8 cellular contexts compared by ENCODE assay signal in the genomic region with DNA sequence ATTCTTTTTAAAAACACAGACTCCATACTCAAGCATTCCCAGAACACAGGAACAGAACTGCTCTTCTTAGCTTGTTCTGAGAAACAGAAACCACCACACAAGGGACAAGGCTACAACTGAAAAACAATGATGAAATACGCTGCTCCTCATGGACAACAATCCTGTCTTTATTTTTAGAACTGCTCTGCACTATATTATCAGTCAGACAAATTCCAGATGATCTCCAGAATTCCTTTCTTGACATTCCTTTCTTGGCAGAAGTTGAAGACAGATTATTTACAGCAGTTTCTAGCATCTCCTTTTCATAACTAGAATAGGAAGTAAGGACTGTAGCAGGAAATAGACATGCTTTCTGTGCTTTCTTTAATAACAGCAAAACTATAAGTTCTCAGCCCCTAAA. TPM values are rescaled to one million over a fixed set of nuclear protein-coding genes. Genes with fewer than 3 reads are reported as not detected.
DNase-seq lines count a peak whose midpoint lies in the region; ATAC-seq and TF ChIP-seq lines count a peak whose summit lies in the region.

No MANE protein-coding gene starts in this region.

- H3K9me2 ChIP-seq in SK-N-SH = no peaks in the 10 kb centered on the region

- no peaks in the 10 kb centered on the region for H4K20me1 ChIP-seq in SK-N-SH (ENCODE audit: insufficient read depth)
- H4K20me1 ChIP-seq in fibroblast of lung (ENCODE audit: control insufficient read depth, extremely low read depth, insufficient read depth, low read length) = no peaks in the 10 kb centered on the region

- H3K4me2 ChIP-seq in SK-N-SH (peak overlapping the region; percentile 61), fibroblast of lung (ENCODE audit: extremely low read depth, insufficient read depth, low read length) (peak overlapping the region; percentile 65)

- H3K36me3 ChIP-seq in SK-N-SH (replicated peaks in 1 of 2; ENCODE audit: control insufficient read depth in 1 of 2, insufficient read depth in 2 of 2, low read length in 1 of 2) (peaks cover 42 to 73% of the 10 kb centered on the region in 2 experiments), fibroblast of lung (ENCODE audit: control insufficient read depth, insufficient read depth, low read length) (peaks cover 2% of the 10 kb centered on the region), prostate gland (no peaks in the 10 kb centered on the region)

- H2AFZ ChIP-seq in SK-N-SH (ENCODE audit: low read depth) (no peak overlapping the region), fibroblast of lung (ENCODE audit: low read length) (no peak overlapping the region)

- no peaks in the 10 kb centered on the region for H3K27me3 ChIP-seq in SK-N-SH (ENCODE audit: insufficient read depth)
- H3K27me3 ChIP-seq in fibroblast of lung (ENCODE audit: control insufficient read depth, insufficient read depth, low read length) = no peaks in the 10 kb centered on the region
- no peaks in the 10 kb centered on the region for H3K27me3 ChIP-seq in prostate gland (replicated peaks; ENCODE audit: insufficient read depth)

- H3K4me3 ChIP-seq in SK-N-SH (ENCODE audit: low read depth in 2 of 2, low read length in 1 of 2) = no peak overlapping the region; a peak in 1 of 4 replicates
- peak overlapping the region in 2 of 4 experiments; percentile 2 to 15 for H3K4me3 ChIP-seq in fibroblast of lung (replicated peaks in 1 of 4; ENCODE audit: control extremely low read depth in 1 of 4, insufficient read depth in 1 of 4, low read depth in 3 of 4, low read length in 4 of 4)
- H3K4me3 ChIP-seq in prostate gland = no peak overlapping the region

- peak; percentile 61 for DNase-seq in EL
- DNase-seq in SK-N-SH = no peak
- DNase-seq in fibroblast of lung (ENCODE audit: low read depth in 2 of 2) = peak; percentile 79 to 84
- no peak for DNase-seq in prostate gland (ENCODE audit: low spot score)
- no peak for DNase-seq in RPMI8226
- no peak for DNase-seq in T1000 (lab: John Stamatoyannopoulos, UW)

- no peak for ATAC-seq in GM18861 (IDR thresholded peaks at IDR 0.05; ENCODE audit: unreplicated experiment)
- no peak for ATAC-seq in GM18870 (IDR thresholded peaks at IDR 0.05; ENCODE audit: unreplicated experiment)

- peaks cover 40% of the 10 kb centered on the region for H3F3A ChIP-seq in SK-N-SH (replicated peaks; ENCODE audit: insufficient read depth)

- 24% methylated on average over 1 of the region's 1 CpG for WGBS in SK-N-SH (ENCODE audit: low lambda C conversion rate)
- WGBS in prostate gland = 58% methylated on average over 1 of the region's 1 CpG

- H3K9me3 ChIP-seq in SK-N-SH = no peaks in the 10 kb centered on the region
- no peaks in the 10 kb centered on the region for H3K9me3 ChIP-seq in fibroblast of lung (ENCODE audit: control insufficient read depth, insufficient read depth, low read depth, low read length)
- H3K9me3 ChIP-seq in prostate gland = no peaks in the 10 kb centered on the region

- no peak for TF ChIP-seq POLR2A in prostate gland (IDR thresholded peaks at IDR 0.05)

- POLR2A ChIA-PET in SK-N-SH (lab: Yijun Ruan, JAX) = no interaction called here

- H3K79me2 ChIP-seq in SK-N-SH (ENCODE audit: insufficient read depth) (peaks cover 74% of the 10 kb centered on the region), fibroblast of lung (ENCODE audit: control insufficient read depth, insufficient read depth, low read length) (peaks cover 6% of the 10 kb centered on the region)

- TF ChIP-seq RAD21 in SK-N-SH (IDR thresholded peaks at IDR 0.05; ENCODE audit: low read length) = no peak

- CTCF ChIA-PET in SK-N-SH (lab: Yijun Ruan, JAX) = no interaction called here

- peak overlapping the region; percentile 88 to 91; a peak in 3 of 4 replicates for H3K27ac ChIP-seq in SK-N-SH (ENCODE audit: low read depth in 2 of 2, low read length in 1 of 2)
- H3K27ac ChIP-seq in fibroblast of lung (ENCODE audit: insufficient read depth, low read length) = peak overlapping the region; percentile 48
- peak overlapping the region; percentile 43 to 55 for H3K27ac ChIP-seq in prostate gland

- TF ChIP-seq CTCF in SK-N-SH (IDR thresholded peaks at IDR 0.05) (no peak), fibroblast of lung (conservative IDR thresholded peaks at IDR 0.05 in 1 of 2, IDR thresholded peaks at IDR 0.05 in 1 of 2; ENCODE audit: low read depth in 1 of 2, low read length in 2 of 2) (no peak), prostate gland (IDR thresholded peaks at IDR 0.05) (no peak)

- TF ChIP-seq EP300 in SK-N-SH (IDR thresholded peaks at IDR 0.05; ENCODE audit: borderline replicate concordance in 1 of 2, low read depth in 1 of 2, low read length in 1 of 2) = peak; percentile 79 to 94

- H3K9ac ChIP-seq in SK-N-SH = peak overlapping the region; percentile 33; the same call in 1 of the 2 replicates
- H3K9ac ChIP-seq in fibroblast of lung (ENCODE audit: insufficient read depth, low read length) = no peak overlapping the region

- intact Hi-C loops in prostate gland (cut with DNase I) = no loop called here

- H3K4me1 ChIP-seq in SK-N-SH (ENCODE audit: control insufficient read depth in 1 of 2, insufficient read depth in 2 of 2, low read depth in 1 of 2, low read length in 1 of 2) = peaks cover 11 to 12% of the 10 kb centered on the region in 2 experiments; a peak in 3 of 4 replicates
- no peaks in the 10 kb centered on the region for H3K4me1 ChIP-seq in fibroblast of lung (ENCODE audit: control insufficient read depth, extremely low read depth, insufficient read depth, low read length)
- no peaks in the 10 kb centered on the region for H3K4me1 ChIP-seq in prostate gland (replicated peaks)

TF ChIP-seq in SK-N-SH, 30 proteins besides CTCF, POLR2A, EP300 and RAD21:
- peak; percentile 38; the same call in 1 of the 2 replicates for TF ChIP-seq FOSL2 (IDR thresholded peaks at IDR 0.05; ENCODE audit: borderline replicate concordance, low read depth)
- TF ChIP-seq SIN3A (IDR thresholded peaks at IDR 0.05; ENCODE audit: borderline replicate concordance, low read depth, low read length) = peak; percentile 54; the same call in 1 of the 2 replicates
- TF ChIP-seq FOXM1 (IDR thresholded peaks at IDR 0.05; ENCODE audit: low read depth) = peak; percentile 85
- TF ChIP-seq RCOR1 (IDR thresholded peaks at IDR 0.05; ENCODE audit: low read length) = no peak
- TF ChIP-seq RFX5 (IDR thresholded peaks at IDR 0.05; ENCODE audit: low read length) = no peak
- peak; percentile 98 for TF ChIP-seq MEF2A (IDR thresholded peaks at IDR 0.05; ENCODE audit: borderline replicate concordance, low read depth)
- TF ChIP-seq, protein P1, sequence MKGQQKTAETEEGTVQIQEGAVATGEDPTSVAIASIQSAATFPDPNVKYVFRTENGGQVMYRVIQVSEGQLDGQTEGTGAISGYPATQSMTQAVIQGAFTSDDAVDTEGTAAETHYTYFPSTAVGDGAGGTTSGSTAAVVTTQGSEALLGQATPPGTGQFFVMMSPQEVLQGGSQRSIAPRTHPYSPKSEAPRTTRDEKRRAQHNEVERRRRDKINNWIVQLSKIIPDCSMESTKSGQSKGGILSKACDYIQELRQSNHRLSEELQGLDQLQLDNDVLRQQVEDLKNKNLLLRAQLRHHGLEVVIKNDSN (IDR thresholded peaks at IDR 0.05; ENCODE audit: borderline replicate concordance, low read depth) = no peak
- TF ChIP-seq RXRA (IDR thresholded peaks at IDR 0.05; ENCODE audit: borderline replicate concordance, low read depth) = 0 out of 2 replicates have a peak, but pooled peaks have one; percentile 62
- no peak for TF ChIP-seq GABPA (IDR thresholded peaks at IDR 0.05; ENCODE audit: low read depth)
- peak; percentile 27 for TF ChIP-seq CHD2 (IDR thresholded peaks at IDR 0.05; ENCODE audit: low read length, partially characterized antibody)
- TF ChIP-seq TCF12 (IDR thresholded peaks at IDR 0.05) = peak; percentile 100
- TF ChIP-seq MXI1 (IDR thresholded peaks at IDR 0.05; ENCODE audit: low read depth, low read length) = no peak
- TF ChIP-seq MAX (IDR thresholded peaks at IDR 0.05; ENCODE audit: low read depth) = peak; percentile 80
- peak; percentile 61; the same call in 1 of the 2 replicates for TF ChIP-seq ELF1 (IDR thresholded peaks at IDR 0.05)
- peak; percentile 92 for TF ChIP-seq POLR2AphosphoS5 (IDR thresholded peaks at IDR 0.05; ENCODE audit: low read depth, low read length)
- TF ChIP-seq TAF1 (IDR thresholded peaks at IDR 0.05; ENCODE audit: borderline replicate concordance, low read depth, low read length) = peak; percentile 37; the same call in 1 of the 2 replicates
- no peak for TF ChIP-seq NRF1 (IDR thresholded peaks at IDR 0.05; ENCODE audit: low read depth, low read length)
- TF ChIP-seq NFIC (IDR thresholded peaks at IDR 0.05; ENCODE audit: borderline replicate concordance) = peak; percentile 88
- peak; percentile 95 for TF ChIP-seq TEAD4 (IDR thresholded peaks at IDR 0.05; ENCODE audit: borderline replicate concordance, insufficient read depth)
- peak; percentile 83 for TF ChIP-seq JUND (IDR thresholded peaks at IDR 0.05)
- TF ChIP-seq, protein P2, sequence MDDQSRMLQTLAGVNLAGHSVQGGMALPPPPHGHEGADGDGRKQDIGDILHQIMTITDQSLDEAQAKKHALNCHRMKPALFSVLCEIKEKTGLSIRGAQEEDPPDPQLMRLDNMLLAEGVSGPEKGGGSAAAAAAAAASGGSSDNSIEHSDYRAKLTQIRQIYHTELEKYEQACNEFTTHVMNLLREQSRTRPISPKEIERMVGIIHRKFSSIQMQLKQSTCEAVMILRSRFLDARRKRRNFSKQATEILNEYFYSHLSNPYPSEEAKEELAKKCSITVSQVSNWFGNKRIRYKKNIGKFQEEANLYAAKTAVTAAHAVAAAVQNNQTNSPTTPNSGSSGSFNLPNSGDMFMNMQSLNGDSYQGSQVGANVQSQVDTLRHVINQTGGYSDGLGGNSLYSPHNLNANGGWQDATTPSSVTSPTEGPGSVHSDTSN (IDR thresholded peaks at IDR 0.05) = peak; percentile 97
- TF ChIP-seq YY1 (IDR thresholded peaks at IDR 0.05; ENCODE audit: low read depth) = peak; percentile 43; the same call in 1 of the 2 replicates

RNA-seq across cellular contexts. Expression of gene ANTXR2, which starts 36.1 kb away (rescaled TPM):
- polyA plus RNA-seq in SK-N-SH (2012; rRNA removed) = 48.8 and 60.7 TPM in 2 replicates
- polyA plus RNA-seq in SK-N-SH (2012; cell fraction: cytosol; rRNA removed) = 87.3 and 97.5 TPM in 2 replicates
- polyA plus RNA-seq in SK-N-SH (2012; cell fraction: nucleus; rRNA removed) = 24.9 and 72.8 TPM in 2 replicates
- total RNA-seq in fibroblast of lung = 107 and 135 TPM in 2 replicates
- polyA plus RNA-seq in fibroblast of lung = 85.3 and 88.4 TPM in 2 replicates
- 84.2 and 90.5 TPM in 2 replicates for polyA plus RNA-seq in fibroblast of lung (2012)
- polyA minus RNA-seq in fibroblast of lung (ENCODE audit: low replicate concordance) = 9.2 and 13.4 TPM in 2 replicates
- total RNA-seq in prostate gland = 100 to 1,000 TPM in 1 of 2 donors, 10 to 100 TPM in 1; 86.1 to 133 TPM

Comparison
In these comparisons a context has a peak if more than half of its experiments do, and no peak if none do; other contexts are left out.
1. DNase-seq: peak in EL (single experiment) and fibroblast of lung (2 of 2); none in SK-N-SH (single experiment), prostate gland (single experiment), RPMI8226 (single experiment) and T1000 (single experiment).
2. Peak in every context shown above with its lines, with median percentiles within 50 percentile points of each other: H3K27ac ChIP-seq.